Comparison of ENCODE assay signal across 22 cellular contexts in the genomic region with DNA sequence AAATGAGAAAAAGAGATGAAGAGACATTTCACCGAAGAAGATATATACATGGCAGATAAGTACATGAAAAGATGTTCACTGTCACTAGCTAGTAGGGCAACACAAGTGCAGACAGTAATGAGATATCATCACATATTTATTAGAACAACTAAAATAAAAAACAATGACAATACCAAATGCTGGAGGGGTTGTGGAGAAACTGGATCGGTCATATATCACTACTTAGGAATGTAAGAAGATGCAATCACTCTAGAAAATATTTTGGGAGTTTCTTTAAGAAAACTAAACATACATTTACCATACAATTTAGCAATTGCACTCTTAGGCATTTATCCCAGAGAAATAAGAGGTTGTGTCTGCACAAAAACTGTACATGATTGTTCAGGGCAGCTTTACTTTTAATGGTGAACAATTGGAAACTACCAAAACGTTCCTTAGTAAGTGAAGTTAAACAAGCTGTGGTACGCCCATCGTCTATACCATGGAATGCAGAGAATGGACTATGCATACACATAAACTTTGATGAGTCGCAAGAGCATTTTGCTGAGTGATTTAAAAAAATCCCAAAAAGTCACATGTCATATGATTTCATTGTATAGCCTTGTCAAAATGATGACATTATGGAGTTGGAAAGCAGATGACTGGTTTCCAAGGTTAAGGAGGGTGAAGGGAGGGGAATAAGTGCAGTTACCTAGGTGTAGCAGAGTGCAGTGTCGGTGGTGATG.
"Had no signal": no experiment of that assay in that cellular context is flagged by ENCODE, and none has a peak within 500 bp of the region (broad histone marks: within the 10 kb centered on the region; RNA-seq: fewer than 3 reads in every experiment).

No MANE protein-coding gene starts in this region.

- H3K36me3 ChIP-seq: esophagus muscularis mucosa, gastroesophageal sphincter, heart left ventricle, left lung, lower lobe of right lung had no signal

- H2AFZ ChIP-seq: hepatocyte had no signal

- H3K4me1 ChIP-seq: foreskin keratinocyte, gastroesophageal sphincter, heart left ventricle, left lung, lower lobe of right lung had no signal

- DNase-seq: dermis blood vessel endothelial cell; dorsolateral prefrontal cortex; effector CD4-positive, alpha-beta T cell; effector memory CD4-positive, alpha-beta T cell; foreskin keratinocyte; heart left ventricle; hypothalamus; immature natural killer cell; left cardiac atrium; left lung; left ventricle myocardium superior; lower lobe of right lung; mesendoderm; midbrain had no signal

- H3K9me3 ChIP-seq: gastroesophageal sphincter had no signal

- H3K27ac ChIP-seq: coronary artery, dorsolateral prefrontal cortex, esophagus muscularis mucosa, foreskin keratinocyte, gastroesophageal sphincter, heart left ventricle, hepatocyte, left lung, lower lobe of right lung had no signal

- H3K4me2 ChIP-seq: hepatocyte had no signal

- H3K4me3 ChIP-seq: coronary artery, dorsolateral prefrontal cortex, esophagus muscularis mucosa, gastroesophageal sphincter, heart left ventricle, hepatocyte, left lung, lower lobe of right lung had no signal

- FAIRE-seq: colon, endothelial cell of umbilical vein, frontal cortex, keratinocyte had no signal

- H3K79me2 ChIP-seq: hepatocyte had no signal

- ATAC-seq: foreskin keratinocyte, gastroesophageal sphincter, heart left ventricle, left cardiac atrium, left lung, left ventricle myocardium superior, lower lobe of right lung had no signal

- H3K27me3 ChIP-seq: dorsolateral prefrontal cortex, esophagus muscularis mucosa, foreskin keratinocyte, gastroesophageal sphincter, heart left ventricle, hepatocyte, left lung had no signal
